In the genomic region with DNA sequence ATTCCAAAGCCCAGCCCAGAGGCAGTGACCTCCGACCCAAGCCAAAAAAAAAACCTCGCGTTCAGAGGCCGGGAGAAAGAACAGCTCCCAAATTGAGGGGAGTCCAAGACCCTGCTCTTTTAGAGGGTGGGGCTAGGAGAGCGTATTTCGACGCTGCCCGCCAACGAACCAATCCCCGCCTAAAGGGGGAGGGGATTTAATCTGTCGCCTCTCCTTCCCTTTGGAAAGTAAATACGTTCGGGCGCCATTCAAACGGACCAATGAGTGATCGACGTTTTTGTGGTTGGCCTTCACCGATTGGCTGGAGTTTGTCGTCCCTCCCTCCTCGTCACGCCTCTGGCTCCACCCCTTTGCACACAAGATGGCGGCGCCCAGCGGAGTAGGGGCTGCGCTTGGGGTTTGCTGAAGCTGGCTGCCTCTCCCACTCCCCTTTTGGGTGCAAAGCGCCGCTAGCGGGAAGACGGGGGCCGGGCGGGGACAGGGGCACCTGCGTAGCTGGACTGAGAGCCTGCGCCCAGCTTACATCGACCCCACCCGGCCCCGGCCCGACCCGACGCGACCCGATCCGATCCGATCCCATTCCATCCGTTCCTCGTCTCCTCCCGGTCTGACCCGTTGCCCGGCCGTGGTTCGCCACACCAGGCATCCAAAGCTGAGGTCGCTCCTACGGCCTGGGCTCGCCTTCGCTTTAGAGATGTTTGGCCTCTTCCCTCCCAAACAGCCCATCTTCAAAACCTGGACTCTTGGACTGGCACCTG, we compare ENCODE assay signal across 1 cellular context.
A peak's percentile ranks its signal among the peaks of the same experiment; 100 is the strongest.
TF ChIP-seq lines count a peak whose summit lies in the region.

Gene RNF26 (plus strand): TSS at position 355 of the 758 bp plus-strand sequence. CDS start 596 bp downstream, outside the sequence.

TF ChIP-seq in GM12878, 131 proteins besides CTCF, POLR2A, EP300 and RAD21 (continued from another document and continues in another):
- no peak for TF ChIP-seq ZNF207 (IDR thresholded peaks at IDR 0.05; ENCODE audit: borderline replicate concordance)
- TF ChIP-seq, protein P1, sequence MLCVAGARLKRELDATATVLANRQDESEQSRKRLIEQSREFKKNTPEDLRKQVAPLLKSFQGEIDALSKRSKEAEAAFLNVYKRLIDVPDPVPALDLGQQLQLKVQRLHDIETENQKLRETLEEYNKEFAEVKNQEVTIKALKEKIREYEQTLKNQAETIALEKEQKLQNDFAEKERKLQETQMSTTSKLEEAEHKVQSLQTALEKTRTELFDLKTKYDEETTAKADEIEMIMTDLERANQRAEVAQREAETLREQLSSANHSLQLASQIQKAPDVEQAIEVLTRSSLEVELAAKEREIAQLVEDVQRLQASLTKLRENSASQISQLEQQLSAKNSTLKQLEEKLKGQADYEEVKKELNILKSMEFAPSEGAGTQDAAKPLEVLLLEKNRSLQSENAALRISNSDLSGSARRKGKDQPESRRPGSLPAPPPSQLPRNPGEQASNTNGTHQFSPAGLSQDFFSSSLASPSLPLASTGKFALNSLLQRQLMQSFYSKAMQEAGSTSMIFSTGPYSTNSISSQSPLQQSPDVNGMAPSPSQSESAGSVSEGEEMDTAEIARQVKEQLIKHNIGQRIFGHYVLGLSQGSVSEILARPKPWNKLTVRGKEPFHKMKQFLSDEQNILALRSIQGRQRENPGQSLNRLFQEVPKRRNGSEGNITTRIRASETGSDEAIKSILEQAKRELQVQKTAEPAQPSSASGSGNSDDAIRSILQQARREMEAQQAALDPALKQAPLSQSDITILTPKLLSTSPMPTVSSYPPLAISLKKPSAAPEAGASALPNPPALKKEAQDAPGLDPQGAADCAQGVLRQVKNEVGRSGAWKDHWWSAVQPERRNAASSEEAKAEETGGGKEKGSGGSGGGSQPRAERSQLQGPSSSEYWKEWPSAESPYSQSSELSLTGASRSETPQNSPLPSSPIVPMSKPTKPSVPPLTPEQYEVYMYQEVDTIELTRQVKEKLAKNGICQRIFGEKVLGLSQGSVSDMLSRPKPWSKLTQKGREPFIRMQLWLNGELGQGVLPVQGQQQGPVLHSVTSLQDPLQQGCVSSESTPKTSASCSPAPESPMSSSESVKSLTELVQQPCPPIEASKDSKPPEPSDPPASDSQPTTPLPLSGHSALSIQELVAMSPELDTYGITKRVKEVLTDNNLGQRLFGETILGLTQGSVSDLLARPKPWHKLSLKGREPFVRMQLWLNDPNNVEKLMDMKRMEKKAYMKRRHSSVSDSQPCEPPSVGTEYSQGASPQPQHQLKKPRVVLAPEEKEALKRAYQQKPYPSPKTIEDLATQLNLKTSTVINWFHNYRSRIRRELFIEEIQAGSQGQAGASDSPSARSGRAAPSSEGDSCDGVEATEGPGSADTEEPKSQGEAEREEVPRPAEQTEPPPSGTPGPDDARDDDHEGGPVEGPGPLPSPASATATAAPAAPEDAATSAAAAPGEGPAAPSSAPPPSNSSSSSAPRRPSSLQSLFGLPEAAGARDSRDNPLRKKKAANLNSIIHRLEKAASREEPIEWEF (IDR thresholded peaks at IDR 0.05; ENCODE audit: insufficient replicate concordance, low read depth, low read length): no peak
- peak; percentile 54; the same call in 1 of the 2 replicates for TF ChIP-seq NBN (IDR thresholded peaks at IDR 0.05)
- peak; percentile 73 for TF ChIP-seq NFYA (IDR thresholded peaks at IDR 0.05; ENCODE audit: borderline replicate concordance, low read depth, low read length)
- peak; percentile 88 for TF ChIP-seq E2F4 (IDR thresholded peaks at IDR 0.05; ENCODE audit: low read depth, low read length)
- TF ChIP-seq JUNB (IDR thresholded peaks at IDR 0.05): no peak
- no peak for TF ChIP-seq EGR1 (IDR thresholded peaks at IDR 0.05; ENCODE audit: borderline replicate concordance in 1 of 2, low read depth in 2 of 2, low read length in 2 of 2)
- 0 out of 2 replicates have a peak, but pooled peaks have one; percentile 44 for TF ChIP-seq GATAD2B (conservative IDR thresholded peaks at IDR 0.05; ENCODE audit: low read depth)
- peak; percentile 10; the same call in 1 of the 2 replicates for TF ChIP-seq CEBPZ (IDR thresholded peaks at IDR 0.05; ENCODE audit: low read depth, low read length)
- no peak for TF ChIP-seq TARDBP (IDR thresholded peaks at IDR 0.05; ENCODE audit: borderline replicate concordance)
- TF ChIP-seq PAX8 (IDR thresholded peaks at IDR 0.05): no peak
- TF ChIP-seq POLR2AphosphoS5 (IDR thresholded peaks at IDR 0.05; ENCODE audit: low read length): peak; percentile 79
- peak; percentile 40 for TF ChIP-seq IKZF1 (conservative IDR thresholded peaks at IDR 0.05)
- peak; percentile 88 for TF ChIP-seq TAF1 (IDR thresholded peaks at IDR 0.05; ENCODE audit: borderline replicate concordance, low read depth, low read length)
- peak; percentile 75 for TF ChIP-seq FOXK2 (IDR thresholded peaks at IDR 0.05)
- no peak for TF ChIP-seq IKZF2 (IDR thresholded peaks at IDR 0.05)
- TF ChIP-seq BRCA1 (IDR thresholded peaks at IDR 0.05; ENCODE audit: low read depth, low read length): no peak
- TF ChIP-seq SUZ12 (IDR thresholded peaks at IDR 0.05; ENCODE audit: unreplicated experiment): no peak
- TF ChIP-seq MYB (IDR thresholded peaks at IDR 0.05; ENCODE audit: borderline replicate concordance, low read depth, low read length): no peak
- TF ChIP-seq CEBPB (IDR thresholded peaks at IDR 0.05; ENCODE audit: borderline replicate concordance in 1 of 2, low read depth in 2 of 2, low read length in 2 of 2): no peak
- TF ChIP-seq HDGF (IDR thresholded peaks at IDR 0.05): peak; percentile 80; the same call in 1 of the 2 replicates
- TF ChIP-seq RELA (IDR thresholded peaks at IDR 0.05; ENCODE audit: borderline replicate concordance, partially characterized antibody): peak; percentile 53
- peak; percentile 97 for TF ChIP-seq FOXM1 (IDR thresholded peaks at IDR 0.05; ENCODE audit: low read depth, low read length)
- TF ChIP-seq BACH1 (IDR thresholded peaks at IDR 0.05; ENCODE audit: borderline replicate concordance): peak; percentile 41; the same call in 1 of the 2 replicates
- TF ChIP-seq NKRF (conservative IDR thresholded peaks at IDR 0.05): peak; percentile 57
- no peak for TF ChIP-seq RAD51 (IDR thresholded peaks at IDR 0.05)
- TF ChIP-seq NR2C1 (IDR thresholded peaks at IDR 0.05): peak; percentile 66
- TF ChIP-seq ZNF217 (IDR thresholded peaks at IDR 0.05): no peak
- peak; percentile 41; the same call in 1 of the 2 replicates for TF ChIP-seq HCFC1 (IDR thresholded peaks at IDR 0.05; ENCODE audit: low read length)
- TF ChIP-seq MEF2A (IDR thresholded peaks at IDR 0.05; ENCODE audit: insufficient read depth, low read depth, low read length): no peak
- TF ChIP-seq PAX5 (IDR thresholded peaks at IDR 0.05; ENCODE audit: borderline replicate concordance, low read depth, low read length): peak; percentile 89
- peak; percentile 88 for TF ChIP-seq RFX5 (IDR thresholded peaks at IDR 0.05; ENCODE audit: low read depth, low read length)
- TF ChIP-seq MXI1 (IDR thresholded peaks at IDR 0.05; ENCODE audit: low read depth, low read length): peak; percentile 92
- peak; percentile 97 for TF ChIP-seq SP1 (IDR thresholded peaks at IDR 0.05; ENCODE audit: low read depth, low read length)
- TF ChIP-seq BHLHE40 (IDR thresholded peaks at IDR 0.05; ENCODE audit: borderline replicate concordance in 1 of 2, low read depth in 2 of 2, low read length in 1 of 2): 0 out of 4 replicates have a peak, but pooled peaks have one; percentile 12 to 22
- no peak for TF ChIP-seq ATF3 (IDR thresholded peaks at IDR 0.05; ENCODE audit: borderline replicate concordance, extremely low read depth, low read depth, low read length)
- peak; percentile 94 for TF ChIP-seq RELB (IDR thresholded peaks at IDR 0.05; ENCODE audit: low read depth)
- TF ChIP-seq NR2F1 (conservative IDR thresholded peaks at IDR 0.05): peak; percentile 4
- TF ChIP-seq CBFB (IDR thresholded peaks at IDR 0.05; ENCODE audit: low read depth): peak; percentile 68
- no peak for TF ChIP-seq YBX1 (IDR thresholded peaks at IDR 0.05)
- TF ChIP-seq CREB1 (IDR thresholded peaks at IDR 0.05; ENCODE audit: low read depth): peak; percentile 96
- TF ChIP-seq RUNX3 (IDR thresholded peaks at IDR 0.05; ENCODE audit: low read length): peak; percentile 41
- TF ChIP-seq SREBF2 (IDR thresholded peaks at IDR 0.05; ENCODE audit: low read length): no peak
- 0 out of 2 replicates have a peak, but pooled peaks have one; percentile 18 for TF ChIP-seq MAX (IDR thresholded peaks at IDR 0.05; ENCODE audit: low read depth, low read length)
